In genomic region chr12:52590021-52590420, GRCh38 we compare ENCODE assay signal across 24 cellular contexts. TPM values are rescaled to one million over a fixed set of nuclear protein-coding genes. Genes with fewer than 3 reads are reported as not detected.
DNase-seq lines count a peak whose midpoint lies in the region; ATAC-seq, FAIRE-seq and TF ChIP-seq lines count a peak whose summit lies in the region.
"Had no signal": no experiment of that assay in that cellular context is flagged by ENCODE, and none has a peak within 500 bp of the region (broad histone marks: within the 10 kb centered on the region; RNA-seq: fewer than 3 reads in every experiment).

No MANE protein-coding gene starts in this region.

- H3K9me3 ChIP-seq in sigmoid colon: no peaks in the 10 kb centered on the region
- H3K9me3 ChIP-seq: BLaER1 had no signal

- TF ChIP-seq EP300 in sigmoid colon (IDR thresholded peaks at IDR 0.05): no peak

- H3K27me3 ChIP-seq in sigmoid colon: no peaks in the 10 kb centered on the region
- H3K27me3 ChIP-seq: BLaER1 had no signal

- no peak for TF ChIP-seq CTCF in sigmoid colon (IDR thresholded peaks at IDR 0.05)

- FAIRE-seq in HTR-8/SVneo (lab: Jason Lieb, UNC): peak; percentile 48
- FAIRE-seq: G401.6, GM12891, GM19239, H54 had no signal

- H3K4me3 ChIP-seq in sigmoid colon: no peak overlapping the region
- H3K4me3 ChIP-seq: BLaER1, GM23248 had no signal

- H3K27ac ChIP-seq in sigmoid colon: no peak overlapping the region
- no peak overlapping the region for H3K27ac ChIP-seq in substantia nigra (ENCODE audit: low read depth, low read length, poor library complexity, severe bottlenecking)
- H3K27ac ChIP-seq: 22Rv1, BLaER1, GM23248, HL-60 had no signal

- peak; percentile 33 for DNase-seq in activated effector memory CD4-positive, alpha-beta T cell treated with anti-CD3 and anti-CD28 coated beads, Interleukin-2, amount 50 U/mL, for 16 hours
- no peak for DNase-seq in activated effector memory CD4-positive, alpha-beta T cell treated with Interleukin-2 at 50 U/mL for 16 hours
- no peak for DNase-seq in HTR-8/SVneo (ENCODE audit: insufficient read length, low spot score)
- peak; percentile 64 for DNase-seq in mesenteric fat pad (ENCODE audit: low spot score)
- DNase-seq in sigmoid colon: peak; percentile 43
- DNase-seq in substantia nigra (lab: John Stamatoyannopoulos, UW): no peak
- DNase-seq in stimulated activated CD4-positive, alpha-beta T cell treated with anti-CD3 and anti-CD28 coated beads, Interleukin-2, amount 100 ng/mL, for 48 hours: no peak
- DNase-seq: CD8-positive, alpha-beta memory T cell; COR-L47; GM23248; HCEC 1CT; IMR-90 had no signal

- whole genome bisulfite sequencing in sigmoid colon, 2 donors: 88 to 95% methylated on average over 6 of the region's 6 CpGs

- no peaks in the 10 kb centered on the region for H3K4me1 ChIP-seq in sigmoid colon
- H3K4me1 ChIP-seq: BLaER1 had no signal

- ATAC-seq in HG03439 (IDR thresholded peaks at IDR 0.05; ENCODE audit: unreplicated experiment): no peak

- no peak for TF ChIP-seq POLR2A in sigmoid colon (IDR thresholded peaks at IDR 0.05)

- intact Hi-C loops in sigmoid colon (cut with DNase I): no loop called here

- H3K36me3 ChIP-seq in sigmoid colon: no peaks in the 10 kb centered on the region
- H3K36me3 ChIP-seq: BLaER1 had no signal

RNA-seq across cellular contexts. Expression of gene KRT72, which starts 11.2 kb away (rescaled TPM):
- not detected for total RNA-seq in mesenteric fat pad
- total RNA-seq in sigmoid colon: not detected
- under 1 TPM in 1 of 3 donors, not detected in 2; 0.79 TPM for polyA plus RNA-seq in sigmoid colon
- total RNA-seq: A673; CD8-positive, alpha-beta memory T cell; GM23248; HT1080; IMR-90 had no signal
- polyA plus RNA-seq: AG04450; CD14-positive monocyte; CD8-positive, alpha-beta memory T cell; GM23248; IMR-90 had no signal

RNA-seq across cellular contexts. Expression of gene KRT74, which starts 16.4 kb away (rescaled TPM):
- not detected for total RNA-seq in mesenteric fat pad
- not detected for total RNA-seq in sigmoid colon
- not detected for polyA plus RNA-seq in sigmoid colon
- total RNA-seq: A673; CD8-positive, alpha-beta memory T cell; GM23248; HT1080; IMR-90 had no signal
- polyA plus RNA-seq: AG04450; CD14-positive monocyte; CD8-positive, alpha-beta memory T cell; GM23248; IMR-90 had no signal

RNA-seq across cellular contexts. Expression of gene KRT73, which starts 28.3 kb away (rescaled TPM):
- not detected for total RNA-seq in mesenteric fat pad
- total RNA-seq in sigmoid colon: not detected
- polyA plus RNA-seq in sigmoid colon: under 1 TPM in 1 of 3 donors, not detected in 2; 0.73 TPM
- total RNA-seq: A673, GM23248, HT1080, IMR-90 had no signal
- polyA plus RNA-seq: AG04450, CD14-positive monocyte, GM23248, IMR-90 had no signal

RNA-seq across cellular contexts. Expression of gene KRT71, which starts 37.1 kb away (rescaled TPM):
- total RNA-seq in mesenteric fat pad (not detected), sigmoid colon (not detected)
- not detected for polyA plus RNA-seq in sigmoid colon
- total RNA-seq: A673; CD8-positive, alpha-beta memory T cell; GM23248; HT1080; IMR-90 had no signal
- polyA plus RNA-seq: AG04450; CD14-positive monocyte; CD8-positive, alpha-beta memory T cell; GM23248; IMR-90 had no signal

Comparison
In these comparisons a context has a peak if more than half of its experiments do, and no peak if none do; other contexts are left out.
1. DNase-seq: peak in activated effector memory CD4-positive, alpha-beta T cell treated with anti-CD3 and anti-CD28 coated beads, Interleukin-2, amount 50 U/mL, for 16 hours (single experiment), mesenteric fat pad (single experiment) and sigmoid colon (single experiment); none in activated effector memory CD4-positive, alpha-beta T cell treated with Interleukin-2 at 50 U/mL for 16 hours (single experiment), HTR-8/SVneo (single experiment), substantia nigra (0 of 49) and stimulated activated CD4-positive, alpha-beta T cell treated with anti-CD3 and anti-CD28 coated beads, Interleukin-2, amount 100 ng/mL, for 48 hours (0 of 2).